Comparison of ENCODE assay signal across 1 cellular context in genomic region chr6:43924222-43924702, GRCh38.
TF ChIP-seq lines count a peak whose summit lies in the region.

No MANE protein-coding gene starts in this region.

TF ChIP-seq in GM12878, 131 proteins besides CTCF, POLR2A, EP300 and RAD21 (continued from another document):
- peak; percentile 32; the same call in 1 of the 2 replicates for TF ChIP-seq MTA2 (IDR thresholded peaks at IDR 0.05; ENCODE audit: low read depth)
- TF ChIP-seq GATAD2B (conservative IDR thresholded peaks at IDR 0.05; ENCODE audit: low read depth), result peak; percentile 61; the same call in 1 of the 2 replicates
- peak; percentile 48 for TF ChIP-seq PKNOX1 (IDR thresholded peaks at IDR 0.05)
- no peak for TF ChIP-seq RB1 (IDR thresholded peaks at IDR 0.05; ENCODE audit: borderline replicate concordance)
- TF ChIP-seq KAT2A (conservative IDR thresholded peaks at IDR 0.05; ENCODE audit: control insufficient read depth, low read depth, low read length), result no peak
- no peak for TF ChIP-seq PML (IDR thresholded peaks at IDR 0.05; ENCODE audit: low read length)
- no peak for TF ChIP-seq NRF1 (conservative IDR thresholded peaks at IDR 0.05; ENCODE audit: low read depth, low read length)
- TF ChIP-seq PRDM15 (CRISPR knock-in tag; IDR thresholded peaks at IDR 0.05), result no peak
- peak; percentile 44; the same call in 1 of the 2 replicates for TF ChIP-seq NR2F1 (conservative IDR thresholded peaks at IDR 0.05)
